Comparison of ENCODE assay signal across 9 cellular contexts in genomic region chr11:76577199-76577920, GRCh38.
DNase-seq lines count a peak whose midpoint lies in the region; ATAC-seq and TF ChIP-seq lines count a peak whose summit lies in the region.
"Had no signal": no experiment of that assay in that cellular context is flagged by ENCODE, and none has a peak within 500 bp of the region (broad histone marks: within the 10 kb centered on the region; RNA-seq: fewer than 3 reads in every experiment).

No MANE protein-coding gene starts in this region.

- no peak overlapping the region for H3K4me3 ChIP-seq in fibroblast of lung (replicated peaks in 1 of 4; ENCODE audit: control extremely low read depth in 1 of 4, insufficient read depth in 1 of 4, low read depth in 3 of 4, low read length in 4 of 4)
- no peak overlapping the region for H3K4me3 ChIP-seq in neural progenitor cell

- ATAC-seq in HG03457 (IDR thresholded peaks at IDR 0.05; ENCODE audit: unreplicated experiment): no peak

- peaks cover 20% of the 10 kb centered on the region for H3K4me1 Mint-ChIP-seq in neural progenitor cell

- peak; percentile 59 for DNase-seq in AG08395 (ENCODE audit: low spot score)
- DNase-seq in NCI-H69 (lab: John Stamatoyannopoulos, UW): peak; percentile 50
- DNase-seq in fibroblast of lung (ENCODE audit: low read depth in 2 of 2): peak; percentile 69 to 85
- no peak for DNase-seq in neural progenitor cell (ENCODE audit: low spot score)
- no peak for DNase-seq in HT-29 (ENCODE audit: low spot score)
- DNase-seq in NCI-H510A (lab: John Stamatoyannopoulos, UW): no peak
- no peak for DNase-seq in MV-4-11 (lab: John Stamatoyannopoulos, UW)
- DNase-seq: NK-92 treated with Interleukin-12 subunit alpha and Interleukin-12 subunit beta, amount 100 ng/mL, for 24 hours had no signal

- no peaks in the 10 kb centered on the region for H3K36me3 Mint-ChIP-seq in neural progenitor cell

- H3F3A ChIP-seq in neural progenitor cell (ENCODE audit: low read depth): no peaks in the 10 kb centered on the region

- H3K27me3 ChIP-seq in fibroblast of lung (ENCODE audit: control insufficient read depth, insufficient read depth, low read length) (no peaks in the 10 kb centered on the region), neural progenitor cell (no peaks in the 10 kb centered on the region)

- H3K79me2 ChIP-seq in fibroblast of lung (ENCODE audit: control insufficient read depth, insufficient read depth, low read length) (no peaks in the 10 kb centered on the region), neural progenitor cell (ENCODE audit: low read depth) (no peaks in the 10 kb centered on the region)

- H4K20me1 ChIP-seq in fibroblast of lung (ENCODE audit: control insufficient read depth, extremely low read depth, insufficient read depth, low read length) (no peaks in the 10 kb centered on the region), neural progenitor cell (ENCODE audit: low read depth) (no peaks in the 10 kb centered on the region)

- no peaks in the 10 kb centered on the region for H3K36me3 ChIP-seq in fibroblast of lung (ENCODE audit: control insufficient read depth, insufficient read depth, low read length)
- no peaks in the 10 kb centered on the region for H3K36me3 ChIP-seq in neural progenitor cell

- H3K27ac ChIP-seq in fibroblast of lung (ENCODE audit: insufficient read depth, low read length): peak overlapping the region; percentile 42
- no peak overlapping the region for H3K27ac ChIP-seq in neural progenitor cell

- H3K27me3 Mint-ChIP-seq in neural progenitor cell (ENCODE audit: insufficient read depth, low read depth): peaks cover 3% of the 10 kb centered on the region

- no peak overlapping the region for H3K4me2 ChIP-seq in fibroblast of lung (ENCODE audit: extremely low read depth, insufficient read depth, low read length)
- H3K4me2 ChIP-seq in neural progenitor cell: no peak overlapping the region

- H3K9me3 ChIP-seq in fibroblast of lung (ENCODE audit: control insufficient read depth, insufficient read depth, low read depth, low read length) (no peaks in the 10 kb centered on the region), neural progenitor cell (ENCODE audit: low read depth) (no peaks in the 10 kb centered on the region)

- H3K9me3 Mint-ChIP-seq in neural progenitor cell: peaks cover 5% of the 10 kb centered on the region

- TF ChIP-seq CTCF in fibroblast of lung (conservative IDR thresholded peaks at IDR 0.05 in 1 of 2, IDR thresholded peaks at IDR 0.05 in 1 of 2; ENCODE audit: low read depth in 1 of 2, low read length in 2 of 2) (no peak), neural progenitor cell (IDR thresholded peaks at IDR 0.05) (no peak)

- H3K9ac ChIP-seq in fibroblast of lung (ENCODE audit: insufficient read depth, low read length) (no peak overlapping the region), neural progenitor cell (no peak overlapping the region)

- H3K4me1 ChIP-seq in fibroblast of lung (ENCODE audit: control insufficient read depth, extremely low read depth, insufficient read depth, low read length): peaks cover 18% of the 10 kb centered on the region
- peaks cover 6% of the 10 kb centered on the region for H3K4me1 ChIP-seq in neural progenitor cell

- H3K27ac Mint-ChIP-seq in neural progenitor cell: peak overlapping the region; percentile 29

- no peak overlapping the region for H3K4me3 Mint-ChIP-seq in neural progenitor cell

- no peak overlapping the region for H2AFZ ChIP-seq in fibroblast of lung (ENCODE audit: low read length)
- no peak overlapping the region for H2AFZ ChIP-seq in neural progenitor cell (replicated peaks)

Comparison
In these comparisons a context has a peak if more than half of its experiments do, and no peak if none do; other contexts are left out.
1. DNase-seq: peak in AG08395 (single experiment), NCI-H69 (single experiment) and fibroblast of lung (2 of 2); none in neural progenitor cell (single experiment), HT-29 (single experiment), NCI-H510A (single experiment) and MV-4-11 (single experiment).